ENCODE assay signal across 21 cellular contexts in the genomic region with DNA sequence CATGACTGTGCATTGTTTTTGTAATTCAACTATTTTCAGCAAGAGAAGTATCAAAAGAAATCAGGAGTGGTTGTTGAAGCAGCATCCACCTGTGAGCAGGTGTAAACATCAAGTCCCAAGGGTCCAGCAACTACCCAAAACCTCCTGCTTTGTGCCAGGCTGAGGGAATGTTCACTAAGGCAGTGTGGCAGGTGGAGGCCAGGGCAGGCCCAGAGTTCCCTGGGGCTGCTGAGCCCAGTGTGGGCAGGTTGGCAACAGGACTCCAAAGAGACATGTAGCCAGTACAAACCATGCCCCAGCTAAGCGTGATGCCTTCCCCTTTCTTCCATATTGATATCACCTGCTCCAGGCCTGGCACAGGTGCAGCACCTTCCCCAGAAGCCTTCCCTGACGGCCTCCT. TPM values are rescaled to one million over a fixed set of nuclear protein-coding genes. Genes with fewer than 3 reads are reported as not detected.
"Had no signal": no experiment of that assay in that cellular context is flagged by ENCODE, and none has a peak within 500 bp of the region (broad histone marks: within the 10 kb centered on the region; RNA-seq: fewer than 3 reads in every experiment).

No MANE protein-coding gene starts in this region.

- H3K9me3 ChIP-seq: SJSA1 had no signal

- H3K27me3 ChIP-seq: MG63, SJSA1 had no signal

- H3K36me3 ChIP-seq: MG63, SJSA1 had no signal

- DNase-seq: IMR-90, KG1, MG63, NCI-H1092, NCI-H1105 treated with DMSO at 0.1 percent for 48 hours, NCI-H1417 treated with DMSO at 0.1 percent for 48 hours, NCI-H187, NCI-H2029, NCI-H2081 treated with DMSO at 0.1 percent for 48 hours, NCI-H226, NCI-H446, NCI-H510A, NCI-H524 treated with DMSO at 0.1 percent for 48 hours, NCI-H774, Right ventricle myocardium superior, RPMI8226, SIG-M5 had no signal

- H3K27ac ChIP-seq: HL-60, SJSA1, SK-N-MC had no signal

- H3K4me3 ChIP-seq: MG63, SJSA1, SK-N-MC had no signal

- H3K4me1 ChIP-seq: SJSA1 had no signal

RNA-seq across cellular contexts. Expression of gene SCUBE2, which starts 30.0 kb away (rescaled TPM):
- total RNA-seq: HepG2, SJSA1 had no signal
